Comparison of ENCODE assay signal across 11 cellular contexts in the genomic region with DNA sequence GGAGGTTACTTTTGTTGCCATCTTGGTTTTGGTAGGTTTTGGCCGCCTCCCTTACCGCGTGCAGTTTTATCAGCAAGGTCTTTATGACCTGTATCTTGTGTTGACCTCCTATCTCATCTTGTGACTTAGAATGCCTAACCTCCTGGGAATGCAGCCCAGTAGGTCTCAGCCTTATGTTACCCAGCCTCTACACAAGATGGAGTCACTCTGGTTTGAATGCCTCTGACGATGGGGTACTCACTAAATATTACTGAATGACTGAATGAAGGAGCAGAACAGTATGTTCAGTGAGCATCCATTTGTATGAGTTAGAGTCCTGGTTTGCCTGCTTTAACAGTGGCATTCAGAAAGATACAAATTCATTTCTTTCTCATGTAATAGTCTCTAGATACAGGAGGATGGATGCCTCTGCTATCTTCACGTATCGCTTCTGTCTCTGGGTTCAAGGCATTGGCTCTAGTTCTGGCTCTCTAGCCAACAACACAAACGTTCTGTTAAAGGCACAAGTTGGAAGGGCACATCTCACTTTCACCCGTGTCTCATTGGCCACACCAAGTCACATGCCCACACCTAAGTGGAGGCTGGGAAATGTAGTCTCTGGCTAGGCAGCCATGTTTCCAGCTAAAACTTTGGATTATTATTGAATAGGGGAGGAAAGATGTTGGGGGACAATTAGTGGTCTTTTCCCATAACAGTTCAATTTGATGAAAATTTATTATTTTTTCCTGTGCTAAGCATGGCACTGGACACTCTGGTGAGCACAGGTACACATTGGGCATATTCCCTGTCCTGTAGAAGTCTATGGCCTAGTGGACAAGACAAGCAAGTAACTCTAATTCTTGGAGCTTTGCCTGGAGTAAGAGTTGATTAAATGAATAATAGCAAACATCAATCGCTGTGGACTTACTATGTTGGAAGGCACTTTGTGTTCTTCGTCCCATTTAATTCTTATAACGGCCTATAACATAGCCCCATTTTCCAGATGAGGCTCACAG.
DNase-seq lines count a peak whose midpoint lies in the region; ATAC-seq and TF ChIP-seq lines count a peak whose summit lies in the region.
"Had no signal": no experiment of that assay in that cellular context is flagged by ENCODE, and none has a peak within 500 bp of the region (broad histone marks: within the 10 kb centered on the region; RNA-seq: fewer than 3 reads in every experiment).

No MANE protein-coding gene starts in this region.

- peaks cover 6% of the 10 kb centered on the region for H3K4me1 Mint-ChIP-seq in WTC11

- H3K14ac ChIP-seq in IMR-90 (replicated peaks; ENCODE audit: low read depth, low read length), result no peak overlapping the region

- H2AK5ac ChIP-seq in IMR-90 (ENCODE audit: low read depth, low read length), result no peak overlapping the region

- H3K23ac ChIP-seq in IMR-90 (ENCODE audit: low read depth, low read length), result no peak overlapping the region

- H3K9me3 ChIP-seq in IMR-90 (ENCODE audit: control insufficient read depth, insufficient read depth, low read length), result no peaks in the 10 kb centered on the region
- no peaks in the 10 kb centered on the region for H3K9me3 ChIP-seq in left lung

- no peak overlapping the region for H2AFZ ChIP-seq in IMR-90 (replicated peaks; ENCODE audit: low read length, poor library complexity)

- H4K91ac ChIP-seq in IMR-90 (ENCODE audit: insufficient read depth, low read depth, low read length), result no peak overlapping the region

- no peak overlapping the region for H3K9ac ChIP-seq in IMR-90 (ENCODE audit: low read depth, low read length)

- no peak overlapping the region for H2BK5ac ChIP-seq in IMR-90 (ENCODE audit: low read depth, low read length, poor library complexity, severe bottlenecking)

- dilution Hi-C loops in IMR-90 (cut with HindIII; ENCODE audit: low sequenced_read_pairs, unreplicated experiment), result no loop called here

- no peak overlapping the region for H3K4me2 ChIP-seq in IMR-90 (ENCODE audit: low read depth, low read length)

- no peaks in the 10 kb centered on the region for H3K9me1 ChIP-seq in IMR-90 (ENCODE audit: insufficient read depth, low read length)

- H3K27ac Mint-ChIP-seq in WTC11, result no peak overlapping the region
- H3K27ac Mint-ChIP-seq: progenitor cell of endocrine pancreas, T-cell had no signal

- H2BK20ac ChIP-seq in IMR-90 (ENCODE audit: low read depth, low read length), result no peak overlapping the region

- in situ Hi-C loops in IMR-90 (cut with MboI; ENCODE audit: low sequenced_read_pairs), result no loop called here

- BruUV-seq in IMR-90 (replicated peaks; lab: Mats Ljungman, UMichigan), result no TSS peak

- no peak overlapping the region for H3K18ac ChIP-seq in IMR-90 (ENCODE audit: low read depth, low read length)

- H3K36me3 ChIP-seq in IMR-90 (ENCODE audit: control insufficient read depth, insufficient read depth, low read length) (no peaks in the 10 kb centered on the region), left lung (no peaks in the 10 kb centered on the region)

- H3K4me3 ChIP-seq in IMR-90 (ENCODE audit: insufficient read depth, low read depth, low read length) (no peak overlapping the region), left lung (no peak overlapping the region)

- no peak overlapping the region for H3K4me3 Mint-ChIP-seq in WTC11
- H3K4me3 Mint-ChIP-seq: T-cell had no signal

- H4K8ac ChIP-seq in IMR-90 (ENCODE audit: low read depth in 2 of 2, low read length in 2 of 2), result no peak overlapping the region

- H4K20me1 ChIP-seq in IMR-90 (ENCODE audit: insufficient read depth, low read length), result no peaks in the 10 kb centered on the region

- H3K4me1 ChIP-seq in IMR-90 (ENCODE audit: control insufficient read depth, insufficient read depth, low read length) (no peaks in the 10 kb centered on the region), left lung (no peaks in the 10 kb centered on the region)

- WGBS in IMR-90 (ENCODE audit: extremely low coverage in 2 of 2, insufficient read length in 1 of 2), 2 experiments, result no CpG with 5 or more reads among the region's 11 CpGs

- H3K27ac ChIP-seq in IMR-90 (ENCODE audit: insufficient read depth, low read length), result no peak overlapping the region
- H3K27ac ChIP-seq in left lung, result no peak overlapping the region

- no peaks in the 10 kb centered on the region for H3K27me3 ChIP-seq in IMR-90 (ENCODE audit: control insufficient read depth, insufficient read depth, low read length)
- no peaks in the 10 kb centered on the region for H3K27me3 ChIP-seq in left lung

- CTCF ChIA-PET in IMR-90 (lab: Yijun Ruan, JAX) (no interaction called here), WTC11 (lab: Charles Lee) (no interaction called here)

- POLR2A ChIA-PET in IMR-90 (lab: Charles Lee; ENCODE audit: unreplicated experiment) (no interaction called here), WTC11 (lab: Charles Lee) (no interaction called here)

- H3K79me1 ChIP-seq in IMR-90 (ENCODE audit: low read depth in 1 of 2, low read length in 2 of 2), result no peaks in the 10 kb centered on the region

- no peak overlapping the region for H3K56ac ChIP-seq in IMR-90 (ENCODE audit: extremely low read depth, insufficient read depth, low read length)

- intact Hi-C loops in IMR-90 (cut with micrococcal nuclease), result no loop called here
- intact Hi-C loops in left lung (cut with DNase I), result no loop called here
- intact Hi-C loops in left ventricle myocardium superior (cut with micrococcal nuclease), result no loop called here

- TF ChIP-seq CTCF in IMR-90 (conservative IDR thresholded peaks at IDR 0.05; ENCODE audit: low read depth, low read length), result no peak
- no peak for TF ChIP-seq CTCF in WTC11 (IDR thresholded peaks at IDR 0.05)
- TF ChIP-seq CTCF in left lung (IDR thresholded peaks at IDR 0.05), result no peak

- no peaks in the 10 kb centered on the region for H3K36me3 Mint-ChIP-seq in WTC11
- H3K36me3 Mint-ChIP-seq: T-cell had no signal

- TF ChIP-seq POLR2A in IMR-90 (IDR thresholded peaks at IDR 0.05; ENCODE audit: low read depth, low read length), result no peak

- DNase-seq in DMS 273 (lab: John Stamatoyannopoulos, UW; ENCODE audit: unreplicated experiment) (peak; percentile 69), IMR-90 (no peak), WTC11 (ENCODE audit: low spot score) (peak; percentile 28), left lung (no peak), cerebellum (ENCODE audit: low spot score) (no peak), left ventricle myocardium superior (no peak)
- DNase-seq: activated naive CD4-positive, alpha-beta T cell had no signal

- no peak for TF ChIP-seq RAD21 in IMR-90 (IDR thresholded peaks at IDR 0.05; ENCODE audit: low read length)

- H2BK120ac ChIP-seq in IMR-90 (ENCODE audit: low read depth, low read length), result no peak overlapping the region

- H3K27me3 Mint-ChIP-seq in WTC11 (ENCODE audit: low read depth), result peaks cover 5% of the 10 kb centered on the region

- ATAC-seq in IMR-90 (ENCODE audit: low read depth) (no peak), WTC11 (peak; percentile 98), left lung (peak; percentile 23), GM21737 (IDR thresholded peaks at IDR 0.05; ENCODE audit: unreplicated experiment) (no peak), GM18502 (IDR thresholded peaks at IDR 0.05; ENCODE audit: poor library complexity, unreplicated experiment) (no peak), left ventricle myocardium superior (no peak)
- ATAC-seq: T-cell had no signal

- no peak overlapping the region for H3K4ac ChIP-seq in IMR-90 (ENCODE audit: low read depth, low read length)

- no peak overlapping the region for H2BK15ac ChIP-seq in IMR-90 (ENCODE audit: low read depth, low read length)

- peaks cover 10% of the 10 kb centered on the region for H3K9me3 Mint-ChIP-seq in WTC11

- H2AK9ac ChIP-seq in IMR-90 (replicated peaks; ENCODE audit: low read depth, low read length, poor library complexity), result no peak overlapping the region

- H4K5ac ChIP-seq in IMR-90 (ENCODE audit: low read depth, low read length), result no peak overlapping the region

TF ChIP-seq in IMR-90, 13 proteins besides CTCF, POLR2A, EP300 and RAD21:
- TF ChIP-seq RCOR1 (IDR thresholded peaks at IDR 0.05; ENCODE audit: insufficient replicate concordance, low read length) (no peak), SMC3 (IDR thresholded peaks at IDR 0.05; ENCODE audit: low read depth, low read length) (no peak), NFE2L2 (IDR thresholded peaks at IDR 0.05; ENCODE audit: low read depth, low read length) (no peak), CEBPB (IDR thresholded peaks at IDR 0.05; ENCODE audit: low read depth, low read length) (no peak), MAFK (IDR thresholded peaks at IDR 0.05; ENCODE audit: low read depth, low read length) (no peak)
- TF ChIP-seq, protein P1, sequence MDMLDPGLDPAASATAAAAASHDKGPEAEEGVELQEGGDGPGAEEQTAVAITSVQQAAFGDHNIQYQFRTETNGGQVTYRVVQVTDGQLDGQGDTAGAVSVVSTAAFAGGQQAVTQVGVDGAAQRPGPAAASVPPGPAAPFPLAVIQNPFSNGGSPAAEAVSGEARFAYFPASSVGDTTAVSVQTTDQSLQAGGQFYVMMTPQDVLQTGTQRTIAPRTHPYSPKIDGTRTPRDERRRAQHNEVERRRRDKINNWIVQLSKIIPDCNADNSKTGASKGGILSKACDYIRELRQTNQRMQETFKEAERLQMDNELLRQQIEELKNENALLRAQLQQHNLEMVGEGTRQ (IDR thresholded peaks at IDR 0.05; ENCODE audit: low read depth, low read length), result peak; percentile 74

TF ChIP-seq in WTC11, 78 proteins besides CTCF, POLR2A, EP300 and RAD21 (continues in another document):
- TF ChIP-seq NFYB (CRISPR knock-in tag; conservative IDR thresholded peaks at IDR 0.05; ENCODE audit: low read depth), result peak; percentile 96

Comparison
In these comparisons a context has a peak if more than half of its experiments do, and no peak if none do; other contexts are left out.
1. DNase-seq: peak in DMS 273 (single experiment) and WTC11 (single experiment); none in IMR-90 (single experiment), left lung (0 of 2), cerebellum (single experiment) and left ventricle myocardium superior (single experiment).
2. ATAC-seq: peak in WTC11 (single experiment) and left lung (single experiment); none in IMR-90 (single experiment), GM21737 (single experiment), GM18502 (single experiment) and left ventricle myocardium superior (single experiment).